Comparison of ENCODE assay signal across 19 cellular contexts in the genomic region with DNA sequence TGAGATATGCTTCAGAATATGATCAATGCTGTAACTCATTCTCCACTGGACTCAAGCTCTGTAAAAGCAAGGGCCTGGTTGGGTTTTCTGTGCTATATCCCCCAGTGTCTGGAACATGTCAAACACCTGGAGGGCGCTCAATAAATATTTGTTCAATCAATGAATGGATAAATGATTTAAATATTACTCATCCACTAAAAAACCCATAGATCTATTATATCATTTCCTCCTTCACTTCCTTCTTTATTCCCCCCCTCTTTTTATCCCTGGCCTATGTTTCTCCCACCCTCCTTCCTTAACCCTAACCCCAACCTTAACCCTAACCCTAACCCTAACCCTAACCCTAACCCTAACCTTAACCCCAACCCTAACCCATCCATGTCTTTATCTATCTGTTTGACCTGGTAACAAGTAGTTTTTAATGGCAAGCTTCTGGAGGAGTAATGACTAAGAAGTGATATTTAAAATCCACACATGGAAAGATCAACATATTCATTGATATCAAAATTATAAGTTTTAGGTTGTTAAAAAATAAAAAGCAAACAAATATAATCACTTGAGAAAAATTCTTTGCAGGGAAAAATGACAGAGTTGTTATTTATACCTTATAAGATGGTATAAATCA.
"Had no signal": no experiment of that assay in that cellular context is flagged by ENCODE, and none has a peak within 500 bp of the region (broad histone marks: within the 10 kb centered on the region; RNA-seq: fewer than 3 reads in every experiment).

No MANE protein-coding gene starts in this region.

- H3K4me1 ChIP-seq: SJSA1 had no signal

- H3K9me3 ChIP-seq: SJSA1 had no signal

- H3K36me3 ChIP-seq: SJSA1 had no signal

- H3K9ac ChIP-seq: KMS-11 had no signal

- DNase-seq: IMR-90, Kasumi-1, MM.1S, NCI-H1092 treated with DMSO at 0.1 percent for 48 hours, NCI-H1436, NCI-H187, NCI-H2081 treated with DMSO at 0.1 percent for 48 hours, NCI-H2171, NCI-H226, NCI-H446, NCI-H524 treated with DMSO at 0.1 percent for 48 hours, NCI-H69, Right ventricle myocardium superior, RPMI8226, SIG-M5 had no signal

- FAIRE-seq: RCC 7860 had no signal

- H3K4me2 ChIP-seq: KMS-11 had no signal

- H3K27ac ChIP-seq: KMS-11, SJSA1, SK-N-MC had no signal

- H3K4me3 ChIP-seq: SJSA1, SK-N-MC had no signal
